In the genomic region with DNA sequence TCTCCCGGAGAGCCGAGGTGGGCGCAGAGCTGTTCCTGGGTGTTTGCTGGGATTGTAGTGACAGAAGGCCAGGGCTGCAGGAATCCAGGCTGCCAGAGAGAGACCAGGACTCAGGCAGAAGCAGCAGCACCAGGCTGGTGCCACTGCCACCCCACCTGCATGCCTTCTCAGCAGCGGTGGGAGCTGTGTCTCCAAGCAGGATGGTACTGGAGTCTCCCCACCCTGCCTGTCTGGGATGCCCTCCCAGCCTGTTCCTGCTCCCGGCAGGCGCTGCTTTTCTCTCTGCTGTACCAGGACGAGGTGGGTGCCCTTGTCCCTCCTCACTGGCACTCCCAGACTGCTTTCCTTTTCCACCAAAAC, we compare ENCODE assay signal across 17 cellular contexts. TPM values are rescaled to one million over a fixed set of nuclear protein-coding genes. Genes with fewer than 3 reads are reported as not detected.
DNase-seq lines count a peak whose midpoint lies in the region; ATAC-seq and TF ChIP-seq lines count a peak whose summit lies in the region.
"Had no signal": no experiment of that assay in that cellular context is flagged by ENCODE, and none has a peak within 500 bp of the region (broad histone marks: within the 10 kb centered on the region; RNA-seq: fewer than 3 reads in every experiment).

No MANE protein-coding gene starts in this region.

- peaks cover 31% of the 10 kb centered on the region for H3K27me3 Mint-ChIP-seq in activated CD4-positive, alpha-beta T cell treated with anti-CD3 and anti-CD28 coated beads, Interleukin-2, amount 10 ng/mL, durations not matched to agents 24 days and 14 days
- H3K27me3 Mint-ChIP-seq in endothelial cell (ENCODE audit: unreplicated experiment), result peaks cover 11% of the 10 kb centered on the region

- CTCF ChIA-PET in HCT116 (lab: Charles Lee), result interaction anchor here (4.0 kb wide), 1 partner anchor 9 kb away, joined by 26 read pairs; a partner anchor contains a TSS

- H4K8ac ChIP-seq in trophoblast cell (ENCODE audit: low read depth, low read length), result no peak overlapping the region

- BruUV-seq in HCT116 (replicated peaks; lab: Mats Ljungman, UMichigan), result no TSS peak

- no peaks in the 10 kb centered on the region for H4K20me1 ChIP-seq in HCT116 (ENCODE audit: insufficient read depth)

- TF ChIP-seq RAD21 in HCT116 (IDR thresholded peaks at IDR 0.05; ENCODE audit: low read depth), result no peak

- H3K9me3 Mint-ChIP-seq in activated CD4-positive, alpha-beta T cell treated with anti-CD3 and anti-CD28 coated beads, Interleukin-2, amount 10 ng/mL, durations not matched to agents 24 days and 14 days, result no peaks in the 10 kb centered on the region
- H3K9me3 Mint-ChIP-seq in endothelial cell (ENCODE audit: unreplicated experiment), result no peaks in the 10 kb centered on the region
- H3K9me3 Mint-ChIP-seq: activated T-cell treated with anti-CD3 and anti-CD28 coated beads, Interleukin-2, amount 50 U/mL, for 24 hours; memory B cell had no signal

- H3K4me1 ChIP-seq in HCT116 (ENCODE audit: control insufficient read depth in 1 of 2, insufficient read depth in 2 of 2, low read length in 2 of 2) (peaks cover 35 to 70% of the 10 kb centered on the region in 2 experiments), trophoblast cell (ENCODE audit: control insufficient read depth in 1 of 2, insufficient read depth in 2 of 2, low read length in 2 of 2) (peaks cover 39 to 51% of the 10 kb centered on the region in 2 experiments)

- H2BK120ac ChIP-seq in trophoblast cell (ENCODE audit: insufficient read depth, low read length, poor library complexity), result no peak overlapping the region

- WGBS in trophoblast cell (ENCODE audit: extremely low coverage, insufficient coverage, insufficient read length), result no CpG with 5 or more reads among the region's 7 CpGs

- peaks cover 12% of the 10 kb centered on the region for H3K4me1 Mint-ChIP-seq in activated CD4-positive, alpha-beta T cell treated with anti-CD3 and anti-CD28 coated beads, Interleukin-2, amount 10 ng/mL, durations not matched to agents 24 days and 14 days
- H3K4me1 Mint-ChIP-seq in endothelial cell (ENCODE audit: unreplicated experiment), result peaks cover 22% of the 10 kb centered on the region

- peak overlapping the region; percentile 60 for H3K4me3 Mint-ChIP-seq in activated CD4-positive, alpha-beta T cell treated with anti-CD3 and anti-CD28 coated beads, Interleukin-2, amount 10 ng/mL, durations not matched to agents 24 days and 14 days
- H3K4me3 Mint-ChIP-seq in endothelial cell (ENCODE audit: unreplicated experiment), result peak overlapping the region; percentile 63
- H3K4me3 Mint-ChIP-seq: activated T-cell treated with anti-CD3 and anti-CD28 coated beads, Interleukin-2, amount 50 U/mL, for 24 hours; memory B cell had no signal

- no peak overlapping the region for H3K18ac ChIP-seq in trophoblast cell (ENCODE audit: low read length)

- no peak overlapping the region for H3K27ac Mint-ChIP-seq in activated CD4-positive, alpha-beta T cell treated with anti-CD3 and anti-CD28 coated beads, Interleukin-2, amount 10 ng/mL, durations not matched to agents 24 days and 14 days
- H3K27ac Mint-ChIP-seq in endothelial cell (ENCODE audit: unreplicated experiment), result peak overlapping the region; percentile 81
- H3K27ac Mint-ChIP-seq: activated T-cell treated with anti-CD3 and anti-CD28 coated beads, Interleukin-2, amount 50 U/mL, for 24 hours; memory B cell had no signal

- no peak overlapping the region for H3K4ac ChIP-seq in trophoblast cell (ENCODE audit: low read depth, low read length)

- H2AFZ ChIP-seq in HCT116 (ENCODE audit: low read depth, low read length, poor library complexity, severe bottlenecking) (no peak overlapping the region), trophoblast cell (ENCODE audit: insufficient read depth, low read length, poor library complexity) (no peak overlapping the region)

- TF ChIP-seq CTCF in HCT116 (IDR thresholded peaks at IDR 0.05 in 2 of 3, conservative IDR thresholded peaks at IDR 0.05 in 1 of 3; ENCODE audit: borderline replicate concordance in 1 of 3, insufficient read depth in 1 of 3, low read depth in 2 of 3, low read length in 2 of 3) (no peak), endothelial cell (IDR thresholded peaks at IDR 0.05; ENCODE audit: unreplicated experiment) (no peak)

- H2BK12ac ChIP-seq in trophoblast cell (ENCODE audit: low read length), result no peak overlapping the region

- H3K36me3 ChIP-seq in HCT116 (ENCODE audit: control insufficient read depth in 1 of 2, insufficient read depth in 2 of 2, low read length in 2 of 2), result no peaks in the 10 kb centered on the region
- H3K36me3 ChIP-seq in trophoblast cell (ENCODE audit: control insufficient read depth in 1 of 2, insufficient read depth in 2 of 2, low read length in 2 of 2), result no peaks in the 10 kb centered on the region
- H3K36me3 ChIP-seq: neutrophil, stomach had no signal

- in situ Hi-C loops in ACHN (cut with HindIII; ENCODE audit: low pct_ligation_motif_present, low pct_unique_long_range_greater_than_20kb, low sequenced_read_pairs), result no loop called here

- H3K9me2 ChIP-seq in HCT116 (ENCODE audit: insufficient read depth), result no peaks in the 10 kb centered on the region

- RAD21 ChIA-PET in HCT116 (lab: Charles Lee; ENCODE audit: low non-redundant PET in 1 of 2, low total read pairs in 2 of 2, uncharacterized antibody in 2 of 2, unreplicated experiment in 2 of 2), result no interaction called here

- H4K12ac ChIP-seq in trophoblast cell (ENCODE audit: low read depth, low read length), result no peak overlapping the region

- no peak overlapping the region for H3K4me3 ChIP-seq in HCT116 (replicated peaks in 1 of 2; ENCODE audit: low read depth in 1 of 2, low read length in 2 of 2)
- peak overlapping the region; percentile 7 for H3K4me3 ChIP-seq in trophoblast cell (ENCODE audit: low read depth, low read length)
- H3K4me3 ChIP-seq: stomach had no signal

- H3K9ac ChIP-seq in HCT116 (ENCODE audit: low read length) (peak overlapping the region; percentile 82; the same call in 1 of the 2 replicates), trophoblast cell (ENCODE audit: low read length) (no peak overlapping the region)

- H2AK5ac ChIP-seq in trophoblast cell (ENCODE audit: low read length), result no peak overlapping the region

- POLR2A ChIA-PET in HCT116 (lab: Charles Lee), result no interaction called here

- no peaks in the 10 kb centered on the region for H3K27me3 ChIP-seq in HCT116 (ENCODE audit: insufficient read depth, low read length)
- peaks cover 4% of the 10 kb centered on the region for H3K27me3 ChIP-seq in trophoblast cell (ENCODE audit: insufficient read depth, low read length)

- intact Hi-C loops in activated CD4-positive, alpha-beta T cell treated with anti-CD3 and anti-CD28 coated beads, Interleukin-2, amount 10 ng/mL, durations not matched to agents 24 days and 14 days (cut with micrococcal nuclease), result loop anchor here (5.0 kb wide), 1 partner anchor 58 kb away; no protein-coding TSS in a partner anchor
- intact Hi-C loops in HCT116 (cut with micrococcal nuclease), result loop anchor here (5.0 kb wide), 1 partner anchor 63 kb away; no protein-coding TSS in a partner anchor

- peak overlapping the region; percentile 93; the same call in 1 of the 2 replicates for H3K4me2 ChIP-seq in HCT116 (ENCODE audit: low read length)
- no peak overlapping the region for H3K4me2 ChIP-seq in trophoblast cell (ENCODE audit: low read length)

- H3K9me3 ChIP-seq in HCT116 (ENCODE audit: control insufficient read depth in 1 of 2, insufficient read depth in 1 of 2, low read depth in 1 of 2, low read length in 2 of 2) (no peaks in the 10 kb centered on the region), trophoblast cell (ENCODE audit: insufficient read depth, low read depth, low read length) (peaks cover 4% of the 10 kb centered on the region)
- H3K9me3 ChIP-seq: neutrophil, stomach had no signal

- no peak overlapping the region for H4K91ac ChIP-seq in trophoblast cell (ENCODE audit: low read depth, low read length)

- TF ChIP-seq POLR2A in HCT116 (IDR thresholded peaks at IDR 0.05; ENCODE audit: borderline replicate concordance, extremely low read depth, insufficient read depth, insufficient read length), result no peak

- peaks cover 31% of the 10 kb centered on the region for H3K79me1 ChIP-seq in trophoblast cell (ENCODE audit: low read length)

- peak overlapping the region; percentile 60; the same call in 1 of the 2 replicates for H3K27ac ChIP-seq in HCT116 (ENCODE audit: low read depth, low read length)
- no peak overlapping the region for H3K27ac ChIP-seq in trophoblast cell (ENCODE audit: low read depth, low read length)
- H3K27ac ChIP-seq: neutrophil had no signal

- H2BK5ac ChIP-seq in trophoblast cell (ENCODE audit: low read depth, low read length, poor library complexity), result no peak overlapping the region

- no peaks in the 10 kb centered on the region for H3K36me3 Mint-ChIP-seq in activated CD4-positive, alpha-beta T cell treated with anti-CD3 and anti-CD28 coated beads, Interleukin-2, amount 10 ng/mL, durations not matched to agents 24 days and 14 days (ENCODE audit: low read depth)
- peaks cover 5% of the 10 kb centered on the region for H3K36me3 Mint-ChIP-seq in endothelial cell (ENCODE audit: low read depth, unreplicated experiment)
- H3K36me3 Mint-ChIP-seq: IgD-negative memory B cell had no signal

- H3K23ac ChIP-seq in trophoblast cell (ENCODE audit: low read length), result no peak overlapping the region

- ATAC-seq in HCT116 (no peak), GM21619 (IDR thresholded peaks at IDR 0.05; ENCODE audit: unreplicated experiment) (no peak)
- ATAC-seq: PC-3 had no signal

- no peak for DNase-seq in activated CD4-positive, alpha-beta T cell treated with anti-CD3 and anti-CD28 coated beads, Interleukin-2, amount 10 ng/mL, durations not matched to agents 24 days and 14 days
- no peak for DNase-seq in activated CD4-positive, alpha-beta T cell treated with anti-CD3 and anti-CD28 coated beads, Interleukin-2, amount 50 U/mL, for 1 hour
- DNase-seq in HCT116 (ENCODE audit: low read depth, low spot score) (no peak), endothelial cell (ENCODE audit: low spot score) (no peak), trophoblast cell (no peak), ACHN (no peak), NCI-H2107 (lab: John Stamatoyannopoulos, UW) (no peak)
- DNase-seq: activated CD4-positive, alpha-beta T cell treated with anti-CD3 and anti-CD28 coated beads, Interleukin-2, amount 50 U/mL, for 48 hours; activated T-cell treated with anti-CD3 and anti-CD28 coated beads, Interleukin-2, amount 50 U/mL, for 24 hours; central memory CD4-positive, alpha-beta T cell; effector CD4-positive, alpha-beta T cell; PC-3; stomach had no signal

- no peak overlapping the region for H3K14ac ChIP-seq in trophoblast cell (ENCODE audit: low read length)

- H3K79me2 ChIP-seq in HCT116 (ENCODE audit: insufficient read depth, low read length) (peaks cover 8% of the 10 kb centered on the region), trophoblast cell (ENCODE audit: control insufficient read depth, insufficient read depth, low read length, poor library complexity) (peaks cover 3% of the 10 kb centered on the region)

RNA-seq across cellular contexts. Expression of a gene that starts 4.5 kb away (rescaled TPM):
- 2.8 and 5.0 TPM in 2 replicates for total RNA-seq in activated CD4-positive, alpha-beta T cell treated with anti-CD3 and anti-CD28 coated beads, Interleukin-2, amount 10 ng/mL, durations not matched to agents 24 days and 14 days
- total RNA-seq in HCT116 (2021; ENCODE audit: unreplicated experiment), result 145 TPM
- 88.1 and 110 TPM in 2 replicates for polyA plus RNA-seq in HCT116 (2012)
- total RNA-seq in endothelial cell (ENCODE audit: unreplicated experiment), result 144 TPM
- 20.5 and 21.2 TPM in 2 replicates for polyA plus RNA-seq in trophoblast cell (2013)
- polyA plus RNA-seq: IgD-negative memory B cell had no signal

RNA-seq across cellular contexts. Expression of a gene that starts 8.9 kb away (rescaled TPM):
- 43.3 and 45.5 TPM in 2 replicates for total RNA-seq in activated CD4-positive, alpha-beta T cell treated with anti-CD3 and anti-CD28 coated beads, Interleukin-2, amount 10 ng/mL, durations not matched to agents 24 days and 14 days
- total RNA-seq in HCT116 (2021; ENCODE audit: unreplicated experiment), result 140 TPM
- polyA plus RNA-seq in HCT116 (2012), result 209 and 352 TPM in 2 replicates
- total RNA-seq in endothelial cell (ENCODE audit: unreplicated experiment), result 33.3 TPM
- polyA plus RNA-seq in trophoblast cell (2013), result 69.0 and 69.9 TPM in 2 replicates

RNA-seq across cellular contexts. Expression of a gene that starts 15.5 kb away (rescaled TPM):
- 29.6 and 35.8 TPM in 2 replicates for total RNA-seq in activated CD4-positive, alpha-beta T cell treated with anti-CD3 and anti-CD28 coated beads, Interleukin-2, amount 10 ng/mL, durations not matched to agents 24 days and 14 days
- 134 TPM for total RNA-seq in HCT116 (2021; ENCODE audit: unreplicated experiment)
- polyA plus RNA-seq in HCT116 (2012), result 71.3 and 82.2 TPM in 2 replicates
- 374 TPM for total RNA-seq in endothelial cell (ENCODE audit: unreplicated experiment)
- polyA plus RNA-seq in trophoblast cell (2013), result 92.6 and 100 TPM in 2 replicates

RNA-seq across cellular contexts. Expression of a gene that starts 22.5 kb away (rescaled TPM):
- total RNA-seq in activated CD4-positive, alpha-beta T cell treated with anti-CD3 and anti-CD28 coated beads, Interleukin-2, amount 10 ng/mL, durations not matched to agents 24 days and 14 days, result not detected in 2 replicates
- total RNA-seq in HCT116 (2021; ENCODE audit: unreplicated experiment) (0.39 TPM), endothelial cell (ENCODE audit: unreplicated experiment) (not detected)
- 2.6 and 3.8 TPM in 2 replicates for polyA plus RNA-seq in HCT116 (2012)
- not detected in 2 replicates for polyA plus RNA-seq in trophoblast cell (2013)
- polyA plus RNA-seq: IgD-negative memory B cell had no signal

RNA-seq across cellular contexts. Expression of a gene that starts 38.1 kb away (rescaled TPM):
- 1.8 and 2.8 TPM in 2 replicates for total RNA-seq in activated CD4-positive, alpha-beta T cell treated with anti-CD3 and anti-CD28 coated beads, Interleukin-2, amount 10 ng/mL, durations not matched to agents 24 days and 14 days
- total RNA-seq in HCT116 (2021; ENCODE audit: unreplicated experiment) (11.6 TPM), endothelial cell (ENCODE audit: unreplicated experiment) (not detected)
- 9.4 and 9.6 TPM in 2 replicates for polyA plus RNA-seq in HCT116 (2012)
- 1.9 and 2.1 TPM in 2 replicates for polyA plus RNA-seq in trophoblast cell (2013)

Comparison
In these comparisons a context has a peak if more than half of its experiments do, and no peak if none do; other contexts are left out.
1. RNA of a gene that starts 4.5 kb away (total RNA-seq): 145 TPM in HCT116 (single experiment) and 144 TPM in endothelial cell (single experiment); 2.8 to 5.0 TPM in activated CD4-positive, alpha-beta T cell treated with anti-CD3 and anti-CD28 coated beads, Interleukin-2, amount 10 ng/mL, durations not matched to agents 24 days and 14 days; every median in the first group is over 10 times any median in the second.